In genomic region chr13:91375119-91375729, GRCh38 we compare ENCODE assay signal across 9 cellular contexts. TPM values are rescaled to one million over a fixed set of nuclear protein-coding genes. Genes with fewer than 3 reads are reported as not detected.
DNase-seq lines count a peak whose midpoint lies in the region; FAIRE-seq and TF ChIP-seq lines count a peak whose summit lies in the region.
"Had no signal": no experiment of that assay in that cellular context is flagged by ENCODE, and none has a peak within 500 bp of the region (broad histone marks: within the 10 kb centered on the region; RNA-seq: fewer than 3 reads in every experiment).

No MANE protein-coding gene starts in this region.

- H4K91ac ChIP-seq in H9 (ENCODE audit: insufficient read length, low read depth, low read length): no peak overlapping the region

- no peaks in the 10 kb centered on the region for H3K36me3 ChIP-seq in bronchial epithelial cell (ENCODE audit: control insufficient read depth, insufficient read depth, low read length)
- H3K36me3 ChIP-seq: thoracic aorta had no signal

- H4K5ac ChIP-seq in H9 (ENCODE audit: insufficient read length, low read depth, low read length): no peak overlapping the region

- no peak overlapping the region for H3K4me2 ChIP-seq in H9 (ENCODE audit: insufficient read depth, insufficient read length, low read length)

- no peak overlapping the region for H2BK15ac ChIP-seq in H9 (ENCODE audit: low read depth, low read length)

- H2BK5ac ChIP-seq in H9 (ENCODE audit: insufficient read length, low read length): no peak overlapping the region

- no peaks in the 10 kb centered on the region for H3K79me2 ChIP-seq in H9 (ENCODE audit: insufficient read depth, low read length)

- no peak overlapping the region for H3K23ac ChIP-seq in H9 (ENCODE audit: insufficient read length, low read depth, low read length)

- no peak overlapping the region for H3K56ac ChIP-seq in H9 (ENCODE audit: insufficient read length, low read depth, low read length)

- H3K27me3 Mint-ChIP-seq in H9 (ENCODE audit: low read depth) (no peaks in the 10 kb centered on the region; the same call in 1 of the 2 replicates), progenitor cell of endocrine pancreas (no peaks in the 10 kb centered on the region)

- H3K4ac ChIP-seq in H9 (ENCODE audit: low read depth, low read length): no peak overlapping the region

- TF ChIP-seq CTCF in 22Rv1 (IDR thresholded peaks at IDR 0.05) (peak; percentile 76), GM12872 (IDR thresholded peaks at IDR 0.05; ENCODE audit: insufficient read depth, low read depth, low read length) (peak; percentile 74), H9 (conservative IDR thresholded peaks at IDR 0.05) (peak; percentile 67), LNCaP clone FGC (IDR thresholded peaks at IDR 0.05; ENCODE audit: control insufficient read depth, extremely low read depth, insufficient read depth) (peak; percentile 54), bronchial epithelial cell (IDR thresholded peaks at IDR 0.05; ENCODE audit: insufficient read depth, low read length, severe bottlenecking) (peak; percentile 39), progenitor cell of endocrine pancreas (IDR thresholded peaks at IDR 0.05; ENCODE audit: unreplicated experiment) (peak; percentile 45)

- H2BK20ac ChIP-seq in H9 (ENCODE audit: low read depth, low read length, poor library complexity, severe bottlenecking): no peak overlapping the region

- no peak for FAIRE-seq in bronchial epithelial cell (lab: Jason Lieb, UNC)

- no peak overlapping the region for H3T11ph ChIP-seq in H9 (ENCODE audit: low read length)

- H3K9ac ChIP-seq in H9 (ENCODE audit: extremely low read depth, insufficient read length, low read length): no peak overlapping the region

- H3K27ac Mint-ChIP-seq in H9 (no peak overlapping the region), progenitor cell of endocrine pancreas (no peak overlapping the region)

- H2AFZ ChIP-seq in H9 (ENCODE audit: low read length): no peak overlapping the region

- no peak overlapping the region for H4K8ac ChIP-seq in H9 (replicated peaks; ENCODE audit: insufficient read length, low read depth, low read length)

- H3K4me1 ChIP-seq in H9 (ENCODE audit: insufficient read depth, low read length): no peaks in the 10 kb centered on the region

- no peak for DNase-seq in H9
- DNase-seq in LNCaP clone FGC (ENCODE audit: low read depth): no peak
- DNase-seq in bronchial epithelial cell (ENCODE audit: low read depth): no peak
- no peak for DNase-seq in progenitor cell of endocrine pancreas (ENCODE audit: low spot score, unreplicated experiment)
- no peak for DNase-seq in glomerular visceral epithelial cell (ENCODE audit: extremely low spot score)
- no peak for DNase-seq in amniotic stem cell (lab: John Stamatoyannopoulos, UW)

- WGBS in H9 (ENCODE audit: extremely low coverage, insufficient read length, low lambda C conversion rate): no CpG with 5 or more reads among the region's 4 CpGs

- no peaks in the 10 kb centered on the region for H3K23me2 ChIP-seq in H9 (ENCODE audit: insufficient read length, low read depth, low read length, poor library complexity, severe bottlenecking)

- no peak overlapping the region for H3K18ac ChIP-seq in H9 (ENCODE audit: insufficient read length, low read depth, low read length)

- no peak overlapping the region for H2AK5ac ChIP-seq in H9 (ENCODE audit: insufficient read length, low read length)

- no peak overlapping the region for H3K14ac ChIP-seq in H9 (ENCODE audit: insufficient read depth, low read length)

- no peak overlapping the region for H2BK120ac ChIP-seq in H9 (ENCODE audit: low read depth, low read length, poor library complexity, severe bottlenecking)

- H3K4me3 ChIP-seq in LNCaP clone FGC (ENCODE audit: low read depth, low read length) (no peak overlapping the region), bronchial epithelial cell (ENCODE audit: low read depth, low read length) (no peak overlapping the region)
- H3K4me3 ChIP-seq: thoracic aorta had no signal

- no peaks in the 10 kb centered on the region for H3K79me1 ChIP-seq in H9 (ENCODE audit: insufficient read depth, low read depth, low read length, poor library complexity, severe bottlenecking)

- H3K4me3 Mint-ChIP-seq in H9 (no peak overlapping the region), progenitor cell of endocrine pancreas (ENCODE audit: low read depth) (no peak overlapping the region)

- H3K9me3 ChIP-seq in H9 (ENCODE audit: control insufficient read depth, low read depth, low read length): no peaks in the 10 kb centered on the region
- H3K9me3 ChIP-seq: thoracic aorta had no signal

- H3K36me3 Mint-ChIP-seq in H9 (ENCODE audit: insufficient read depth in 1 of 3, low read depth in 3 of 3) (no peaks in the 10 kb centered on the region), progenitor cell of endocrine pancreas (ENCODE audit: insufficient read depth) (no peaks in the 10 kb centered on the region)

- no peaks in the 10 kb centered on the region for H3K27me3 ChIP-seq in H9 (ENCODE audit: insufficient read depth, low read length)
- H3K27me3 ChIP-seq in bronchial epithelial cell (ENCODE audit: control insufficient read depth, insufficient read depth, low read length): no peaks in the 10 kb centered on the region

- H4K20me1 ChIP-seq in H9 (ENCODE audit: control insufficient read depth, insufficient read depth, insufficient read length): no peaks in the 10 kb centered on the region

- H2BK12ac ChIP-seq in H9 (ENCODE audit: insufficient read length, low read depth, low read length): no peak overlapping the region

- peaks cover 4 to 5% of the 10 kb centered on the region in 2 experiments; a peak in 2 of 4 replicates for H3K4me1 Mint-ChIP-seq in H9
- no peaks in the 10 kb centered on the region for H3K4me1 Mint-ChIP-seq in progenitor cell of endocrine pancreas (ENCODE audit: low read depth)

- no peak overlapping the region for H3K27ac ChIP-seq in 22Rv1
- no peak overlapping the region for H3K27ac ChIP-seq in H9 (ENCODE audit: insufficient read length, low read depth, low read length)
- H3K27ac ChIP-seq: thoracic aorta had no signal

- H3K9me3 Mint-ChIP-seq in H9 (no peaks in the 10 kb centered on the region), progenitor cell of endocrine pancreas (ENCODE audit: low read depth) (no peaks in the 10 kb centered on the region)

RNA-seq across cellular contexts. Expression of gene GPC5, which starts 23.2 kb away (rescaled TPM):
- total RNA-seq in H9 (2021) (0.15 TPM in 1 of 2 replicates, not detected in the other), bronchial epithelial cell (under 0.01 and 1.8 TPM in 2 replicates), progenitor cell of endocrine pancreas (0.16 and 0.57 TPM in 2 replicates)

RNA-seq across cellular contexts. Expression of gene MIR17HG, which starts 27.7 kb away (rescaled TPM):
- 35.7 and 38.7 TPM in 2 replicates for total RNA-seq in H9 (2021)
- total RNA-seq in bronchial epithelial cell: 4.5 and 19.2 TPM in 2 replicates
- 13.8 and 14.0 TPM in 2 replicates for total RNA-seq in progenitor cell of endocrine pancreas
